ENCODE assay signal across 8 cellular contexts in the genomic region with DNA sequence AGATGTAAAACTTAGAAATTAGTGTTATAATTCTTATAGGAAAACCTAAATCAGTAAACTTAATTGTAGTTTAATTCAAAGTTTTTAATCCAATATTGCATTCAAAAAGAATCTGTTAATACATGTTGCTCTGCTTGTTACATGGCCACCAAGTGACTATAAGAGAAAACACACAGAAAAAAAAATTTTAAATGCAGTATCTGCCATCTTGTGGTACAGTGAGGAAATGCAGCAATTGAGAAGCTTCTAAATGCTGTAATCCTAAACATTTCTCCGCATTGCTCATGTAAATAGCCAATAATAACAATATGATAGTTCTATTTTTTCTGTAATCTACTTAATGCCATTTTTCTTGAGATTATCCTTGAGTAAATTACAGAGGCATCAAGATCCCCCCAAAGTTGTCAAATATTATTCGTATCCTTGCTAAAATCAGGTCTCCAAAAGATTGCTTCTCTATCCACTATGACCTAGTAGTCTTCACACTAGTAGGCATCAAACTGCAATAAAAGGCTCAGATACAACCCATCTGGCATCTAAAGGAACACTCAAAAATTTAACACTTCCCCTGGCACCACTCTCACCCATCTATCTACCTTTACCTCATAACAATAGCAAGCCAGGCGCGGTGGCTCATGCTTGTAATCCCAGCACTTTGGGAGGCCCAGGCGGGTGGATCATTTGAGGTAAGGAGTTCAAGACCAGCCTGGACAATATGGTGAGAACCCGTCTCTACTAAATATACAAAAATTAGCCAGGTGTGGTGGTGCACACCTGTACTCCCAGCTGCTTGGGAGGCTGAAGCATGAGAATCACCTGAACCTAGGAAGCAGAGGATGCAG. TPM values are rescaled to one million over a fixed set of nuclear protein-coding genes. Genes with fewer than 3 reads are reported as not detected.
DNase-seq lines count a peak whose midpoint lies in the region; ATAC-seq, FAIRE-seq and TF ChIP-seq lines count a peak whose summit lies in the region.

No MANE protein-coding gene starts in this region.

- no peak overlapping the region for H2BK15ac ChIP-seq in H1 (ENCODE audit: low read length)

- 88% methylated on average over 6 of the region's 6 CpGs; no CpG with 5 or more reads in 1 of the 2 experiments for WGBS in H1 (ENCODE audit: extremely low coverage in 1 of 2, insufficient coverage in 1 of 2, insufficient read length in 1 of 2, insufficient replicate concordance in 2 of 2, low coverage in 1 of 2, low lambda C conversion rate in 2 of 2, missing lambda C conversion rate in 1 of 2), 2 experiments

- no peak overlapping the region for H3K14ac ChIP-seq in H1 (ENCODE audit: insufficient read length)

- H3K4ac ChIP-seq in H1 (replicated peaks; ENCODE audit: insufficient read length, low read depth, low read length), result no peak overlapping the region

- H3K4me2 ChIP-seq in H1 (ENCODE audit: insufficient read depth in 1 of 2, low read depth in 2 of 2, low read length in 2 of 2), result no peak overlapping the region

- DNase-seq in 8988T (peak; percentile 11), GM12865 (ENCODE audit: low read depth) (peak; percentile 59), HFF-Myc (ENCODE audit: extremely low read depth, low read depth) (peak; percentile 65), RCC 7860 (ENCODE audit: low spot score) (peak; percentile 54), H1 (ENCODE audit: low read depth in 1 of 2, low spot score in 2 of 2) (no peak), mucosa of descending colon (peak in 1 of 3 donors; percentile 52)
- DNase-seq in activated CD8-positive, alpha-beta memory T cell treated with anti-CD3 and anti-CD28 coated beads for 24 hours, result no peak

- H3K79me1 ChIP-seq in H1 (ENCODE audit: low read depth, low read length), result no peaks in the 10 kb centered on the region

- POLR2A ChIA-PET in H1 (lab: Charles Lee; ENCODE audit: partially characterized antibody), result interaction anchor here (0.9 to 1.5 kb wide), 4 partner anchors 10 to 32 kb away, joined by 3 to 5 read pairs (median 4); no protein-coding TSS in a partner anchor

- H3K23me2 ChIP-seq in H1 (ENCODE audit: low read depth, low read length), result no peaks in the 10 kb centered on the region

- H3K23ac ChIP-seq in H1 (ENCODE audit: insufficient read length), result no peak overlapping the region

- FAIRE-seq in RCC 7860 (lab: Jason Lieb, UNC) (peak; percentile 85), H1 (lab: Jason Lieb, UNC) (peak; percentile 74)

- H2BK12ac ChIP-seq in H1 (ENCODE audit: low read depth, low read length), result no peak overlapping the region

- H3K36me3 ChIP-seq in H1 (ENCODE audit: control insufficient read depth in 2 of 4, insufficient read depth in 4 of 4, low read length in 3 of 4), result peaks cover 0 to 39% (median 22%) of the 10 kb centered on the region in 4 experiments; a peak in 6 of 8 replicates
- peaks cover 3% of the 10 kb centered on the region for H3K36me3 ChIP-seq in mucosa of descending colon (ENCODE audit: low read depth)

- intact Hi-C loops in mucosa of descending colon (cut with DNase I, micrococcal nuclease), result no loop called here

- no peak overlapping the region for H3K9ac ChIP-seq in H1 (replicated peaks in 1 of 4; ENCODE audit: extremely low read depth in 1 of 4, low read depth in 3 of 4, low read length in 3 of 4)

- H3K56ac ChIP-seq in H1 (replicated peaks; ENCODE audit: insufficient read length, low read depth, low read length), result no peak overlapping the region

- H2AK5ac ChIP-seq in H1 (ENCODE audit: low read depth, low read length), result no peak overlapping the region

- H3K27me3 ChIP-seq in H1 (replicated peaks in 1 of 4; ENCODE audit: control insufficient read depth in 3 of 4, extremely low read depth in 1 of 4, insufficient read depth in 3 of 4, low read length in 3 of 4), result no peaks in the 10 kb centered on the region

- H2BK5ac ChIP-seq in H1 (ENCODE audit: low read depth, low read length), result no peak overlapping the region

- H3K27ac ChIP-seq in H1 (ENCODE audit: low read depth, low read length), result no peak overlapping the region

- CTCF ChIA-PET in H1 (lab: Charles Lee; ENCODE audit: partially characterized antibody), result interaction anchor here (0.8 to 3.2 kb wide), 12 partner anchors 8 to 339 kb away, joined by 3 to 15 read pairs (median 5); no protein-coding TSS in a partner anchor

- no peak for TF ChIP-seq EP300 in H1 (IDR thresholded peaks at IDR 0.05; ENCODE audit: borderline replicate concordance in 1 of 2, low read depth in 2 of 2, low read length in 2 of 2)

- no peak overlapping the region for H4K91ac ChIP-seq in H1 (replicated peaks; ENCODE audit: insufficient read length, low read length)

- no peak overlapping the region for H2BK20ac ChIP-seq in H1 (ENCODE audit: low read length)

- peak; percentile 68 for ATAC-seq in mucosa of descending colon

- TF ChIP-seq CTCF in GM12865 (IDR thresholded peaks at IDR 0.05; ENCODE audit: insufficient read depth, low read depth, low read length, missing control alignments) (peak; percentile 64), HFF-Myc (IDR thresholded peaks at IDR 0.05; ENCODE audit: low read depth, low read length, missing control alignments) (peak; percentile 56), LNCAP (IDR thresholded peaks at IDR 0.05) (peak; percentile 89), H1 (IDR thresholded peaks at IDR 0.05; ENCODE audit: control extremely low read depth in 1 of 3, insufficient read depth in 1 of 3, low read depth in 1 of 3, low read length in 3 of 3) (peak in 2 of 3 experiments; percentile 63 to 66; a peak in 2 of 4 replicates), mucosa of descending colon (IDR thresholded peaks at IDR 0.05) (peak; percentile 69)

- H3K4me1 ChIP-seq in H1 (replicated peaks in 1 of 4; ENCODE audit: control insufficient read depth in 3 of 4, insufficient read depth in 4 of 4, low read length in 3 of 4), result no peaks in the 10 kb centered on the region
- H3K4me1 ChIP-seq in mucosa of descending colon (ENCODE audit: low read depth), result no peaks in the 10 kb centered on the region

- no peak overlapping the region for H2AFZ ChIP-seq in H1 (ENCODE audit: low read length)

- TF ChIP-seq POLR2A in H1 (IDR thresholded peaks at IDR 0.05; ENCODE audit: control extremely low read depth in 1 of 2, low read depth in 2 of 2, low read length in 2 of 2), result no peak

- no peak overlapping the region for H2BK120ac ChIP-seq in H1 (replicated peaks; ENCODE audit: low read depth, low read length)

- H4K20me1 ChIP-seq in H1 (replicated peaks in 1 of 2; ENCODE audit: control insufficient read depth in 1 of 2, insufficient read depth in 2 of 2, low read length in 2 of 2), result peaks cover 0 to 2% of the 10 kb centered on the region in 2 experiments

- H4K5ac ChIP-seq in H1 (ENCODE audit: insufficient read length, low read depth, low read length), result no peak overlapping the region

- H3K4me3 ChIP-seq in GM12865 (ENCODE audit: low read depth, low read length) (no peak overlapping the region), HFF-Myc (replicated peaks; ENCODE audit: low read depth, low read length) (no peak overlapping the region), H1 (ENCODE audit: extremely low read depth in 1 of 4, insufficient read depth in 2 of 4, low read depth in 3 of 4, low read length in 4 of 4) (no peak overlapping the region), mucosa of descending colon (no peak overlapping the region)

- no peaks in the 10 kb centered on the region for H3K79me2 ChIP-seq in H1 (ENCODE audit: control insufficient read depth in 1 of 2, insufficient read depth in 2 of 2, low read length in 2 of 2)

- H3K18ac ChIP-seq in H1 (ENCODE audit: extremely low read depth, low read length), result no peak overlapping the region

- TF ChIP-seq RAD21 in H1 (IDR thresholded peaks at IDR 0.05 in 1 of 2, conservative IDR thresholded peaks at IDR 0.05 in 1 of 2; ENCODE audit: low read depth in 2 of 2, low read length in 2 of 2), result peak; percentile 51 to 55

- H3K9me3 ChIP-seq in H1 (ENCODE audit: insufficient read depth in 2 of 2, low read depth in 1 of 2, low read length in 1 of 2) (peaks cover under 1 to 15% of the 10 kb centered on the region in 2 experiments; a peak in 2 of 4 replicates), mucosa of descending colon (no peaks in the 10 kb centered on the region)

- no peak overlapping the region for H4K8ac ChIP-seq in H1 (ENCODE audit: extremely low read depth, insufficient read depth, low read length)

TF ChIP-seq in H1, 55 proteins besides CTCF, POLR2A, EP300 and RAD21 (continues in another document):
- no peak for TF ChIP-seq CTBP2 (IDR thresholded peaks at IDR 0.05; ENCODE audit: borderline replicate concordance, insufficient read depth, insufficient read length, low read length)
- no peak for TF ChIP-seq HDAC6 (IDR thresholded peaks at IDR 0.05; ENCODE audit: low read depth, low read length)

RNA-seq across cellular contexts. Expression of a gene that starts 34.6 kb away (rescaled TPM):
- total RNA-seq in H1 (2021; fragmentation: NEBNext Ultra II Directional; extraction: Animal tissue kit (Norgen Biotek cat#: 25700)), result 374 and 383 TPM in 2 replicates
- polyA plus RNA-seq in H1 (2011; rRNA removed), result 205 and 323 TPM in 2 replicates
- 336 TPM for polyA plus RNA-seq in H1 (2011; cell fraction: cytosol; rRNA removed)
- 78.7 TPM for polyA plus RNA-seq in H1 (2011; cell fraction: nucleus; rRNA removed)
- 318 to 528 TPM (median 371 TPM) in 4 replicates for polyA plus RNA-seq in H1 (2012, experiment 1 of 2)
- polyA plus RNA-seq in H1 (2012, experiment 2 of 2), result 43.0 TPM
- 212 TPM for polyA plus RNA-seq in H1 (2013, experiment 1 of 2)
- polyA plus RNA-seq in H1 (2013, experiment 2 of 2), result 212 TPM
- polyA minus RNA-seq in H1 (2011; rRNA and poly(A)+ RNA removed), result 397 and 555 TPM in 2 replicates
- polyA minus RNA-seq in H1 (2011; cell fraction: cytosol; rRNA and poly(A)+ RNA removed), result 401 TPM
- 220 TPM for polyA minus RNA-seq in H1 (2011; cell fraction: nucleus; rRNA and poly(A)+ RNA removed)
- total RNA-seq in mucosa of descending colon, result 10 to 100 TPM; 49.3 to 76.2 (median 61.9) TPM

Comparison
In these comparisons a context has a peak if more than half of its experiments do, and no peak if none do; other contexts are left out.
1. DNase-seq: peak in 8988T (single experiment), GM12865 (single experiment), HFF-Myc (single experiment) and RCC 7860 (single experiment); none in H1 (0 of 2) and activated CD8-positive, alpha-beta memory T cell treated with anti-CD3 and anti-CD28 coated beads for 24 hours (single experiment).
2. Peak in every context shown above with its lines, with median percentiles within 50 percentile points of each other: CTCF ChIP-seq.